ENCODE assay signal across 17 cellular contexts in the genomic region with DNA sequence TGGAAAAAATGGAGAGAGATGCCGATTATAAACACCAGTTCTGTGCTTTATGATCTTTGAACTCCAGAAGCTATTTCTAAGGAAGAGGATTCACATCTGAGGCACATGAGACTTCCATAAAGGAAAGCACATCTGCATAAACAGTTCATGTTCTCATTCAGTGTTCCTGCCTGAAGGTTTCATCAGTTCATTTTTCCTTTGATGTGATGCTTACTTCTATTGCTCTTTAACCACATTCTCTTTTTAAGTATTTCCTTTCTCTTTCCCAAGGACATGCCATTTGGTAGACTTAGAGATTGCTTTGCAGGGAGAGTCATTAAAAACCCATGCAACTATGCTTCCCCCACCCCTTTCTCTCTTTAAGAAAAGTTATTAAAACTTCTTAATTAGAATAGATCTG.
DNase-seq lines count a peak whose midpoint lies in the region; TF ChIP-seq lines count a peak whose summit lies in the region.
"Had no signal": no experiment of that assay in that cellular context is flagged by ENCODE, and none has a peak within 500 bp of the region (broad histone marks: within the 10 kb centered on the region; RNA-seq: fewer than 3 reads in every experiment).

No MANE protein-coding gene starts in this region.

- TF ChIP-seq POLR2A in thyroid gland (IDR thresholded peaks at IDR 0.05): no peak

- no peak overlapping the region for H2AFZ ChIP-seq in Loucy (ENCODE audit: low read length)

- no peaks in the 10 kb centered on the region for H3K27me3 Mint-ChIP-seq in chondrocyte (ENCODE audit: low read depth)
- H3K27me3 Mint-ChIP-seq: CD4-positive, alpha-beta memory T cell had no signal

- peaks cover 9% of the 10 kb centered on the region for H3K4me1 ChIP-seq in Loucy (ENCODE audit: insufficient read depth, low read length, poor library complexity, severe bottlenecking)
- no peaks in the 10 kb centered on the region for H3K4me1 ChIP-seq in thyroid gland
- H3K4me1 ChIP-seq: BLaER1 had no signal

- no peaks in the 10 kb centered on the region for H3K9me3 ChIP-seq in Loucy (ENCODE audit: insufficient read depth, low read depth, low read length)
- no peaks in the 10 kb centered on the region for H3K9me3 ChIP-seq in thyroid gland
- H3K9me3 ChIP-seq: BLaER1 had no signal

- in situ Hi-C loops in GM13977 (cut with MboI; ENCODE audit: low pct_unique_long_range_greater_than_20kb, low sequenced_read_pairs, unreplicated experiment): no loop called here
- in situ Hi-C loops in brain microvascular endothelial cell (cut with HindIII; ENCODE audit: low pct_ligation_motif_present, low sequenced_read_pairs): no loop called here

- H3K36me3 ChIP-seq in Loucy (ENCODE audit: insufficient read depth, low read length) (no peaks in the 10 kb centered on the region), brain microvascular endothelial cell (replicated peaks) (no peaks in the 10 kb centered on the region), thyroid gland (no peaks in the 10 kb centered on the region)
- H3K36me3 ChIP-seq: BLaER1 had no signal

- intact Hi-C loops in thyroid gland (cut with DNase I): no loop called here

- DNase-seq in chondrocyte (ENCODE audit: low spot score) (no peak), iris pigment epithelial cell (ENCODE audit: low read depth) (peak; percentile 17), GM13977 (ENCODE audit: low spot score) (no peak), brain microvascular endothelial cell (no peak), germinal center (ENCODE audit: low spot score) (no peak), thyroid gland (no peak)
- DNase-seq: 8988T; CD4-positive, alpha-beta memory T cell; DMS153; DMS79; GF-D8; GOT3; H7; HFFc6 had no signal

- H3K79me2 ChIP-seq in Loucy (ENCODE audit: insufficient read depth, low read length): no peaks in the 10 kb centered on the region

- no peaks in the 10 kb centered on the region for H3F3A ChIP-seq in Loucy (ENCODE audit: low read depth)

- H3K36me3 Mint-ChIP-seq in chondrocyte (ENCODE audit: low read depth): peaks cover 3% of the 10 kb centered on the region
- H3K36me3 Mint-ChIP-seq: CD14-positive monocyte; CD4-positive, alpha-beta memory T cell had no signal

- H3K9me2 ChIP-seq in Loucy (replicated peaks; ENCODE audit: low read depth, low read length): no peaks in the 10 kb centered on the region

- no peaks in the 10 kb centered on the region for H4K20me1 ChIP-seq in Loucy (ENCODE audit: insufficient read depth, low read length, poor library complexity, severe bottlenecking)
- H4K20me1 ChIP-seq: BLaER1 had no signal

- TF ChIP-seq CTCF in Loucy (conservative IDR thresholded peaks at IDR 0.05; ENCODE audit: low read length) (no peak), chondrocyte (IDR thresholded peaks at IDR 0.05) (no peak), GM13977 (IDR thresholded peaks at IDR 0.05; ENCODE audit: extremely low read depth, insufficient read depth, missing control alignments) (no peak), brain microvascular endothelial cell (IDR thresholded peaks at IDR 0.05; ENCODE audit: low read depth, low read length, missing control alignments) (no peak), thyroid gland (IDR thresholded peaks at IDR 0.05) (no peak)

- peaks cover 6% of the 10 kb centered on the region for H3K4me1 Mint-ChIP-seq in chondrocyte (ENCODE audit: low read depth)
- H3K4me1 Mint-ChIP-seq: CD14-positive monocyte; CD4-positive, alpha-beta memory T cell had no signal

- H3K4me3 Mint-ChIP-seq in chondrocyte (ENCODE audit: unreplicated experiment): no peak overlapping the region
- H3K4me3 Mint-ChIP-seq: CD14-positive monocyte; CD4-positive, alpha-beta memory T cell; HFFc6 had no signal

- H3K27me3 ChIP-seq in Loucy (ENCODE audit: insufficient read depth, low read length, poor library complexity, severe bottlenecking): no peaks in the 10 kb centered on the region
- H3K27me3 ChIP-seq in brain microvascular endothelial cell (replicated peaks): no peaks in the 10 kb centered on the region
- H3K27me3 ChIP-seq in thyroid gland: no peaks in the 10 kb centered on the region
- H3K27me3 ChIP-seq: BLaER1 had no signal

- peak overlapping the region; percentile 34 for H3K4me2 ChIP-seq in Loucy (ENCODE audit: low read depth, low read length, poor library complexity, severe bottlenecking)
- H3K4me2 ChIP-seq: BLaER1 had no signal

- H3K27ac ChIP-seq in brain microvascular endothelial cell (no peak overlapping the region), thyroid gland (no peak overlapping the region)
- H3K27ac ChIP-seq: BLaER1 had no signal

- H3K9me3 Mint-ChIP-seq in chondrocyte (ENCODE audit: low read depth): peaks cover 7% of the 10 kb centered on the region
- H3K9me3 Mint-ChIP-seq: HFFc6 had no signal

- H3K27ac Mint-ChIP-seq in chondrocyte (ENCODE audit: unreplicated experiment): peak overlapping the region; percentile 27
- H3K27ac Mint-ChIP-seq: CD14-positive monocyte; CD4-positive, alpha-beta memory T cell; HFFc6 had no signal

- H3K4me3 ChIP-seq in Loucy (ENCODE audit: low read length, poor library complexity, severe bottlenecking) (peak overlapping the region; percentile 11), brain microvascular endothelial cell (ENCODE audit: low read depth, low read length) (no peak overlapping the region), thyroid gland (replicated peaks in 1 of 3) (no peak overlapping the region)
- H3K4me3 ChIP-seq: BLaER1 had no signal

- 77 to 92% methylated on average over 1 of the region's 1 CpG for WGBS in thyroid gland, 2 donors

- no peak overlapping the region for H3K9ac ChIP-seq in Loucy (ENCODE audit: low read depth, low read length, poor library complexity, severe bottlenecking)
- H3K9ac ChIP-seq: BLaER1 had no signal
